In the genomic region with DNA sequence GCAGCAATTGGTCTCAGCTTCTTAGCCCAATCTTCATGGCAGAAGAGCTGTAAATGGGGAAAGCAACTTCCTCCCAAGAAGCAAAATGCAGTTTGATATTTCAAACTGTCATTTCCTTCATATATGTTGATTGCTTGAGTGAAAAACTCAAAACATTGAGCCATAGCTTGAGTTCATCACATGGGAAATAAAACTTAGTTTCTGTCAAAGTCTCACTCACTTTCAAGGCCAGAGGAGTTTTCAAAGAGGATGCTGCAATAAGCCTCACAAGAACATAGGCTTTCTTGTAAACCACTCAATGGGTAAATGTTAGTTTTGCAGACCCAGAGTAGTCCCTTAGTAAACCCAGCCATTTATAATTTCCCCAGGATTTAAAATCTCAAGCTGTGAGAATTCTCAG, we compare ENCODE assay signal across 17 cellular contexts.
"Had no signal": no experiment of that assay in that cellular context is flagged by ENCODE, and none has a peak within 500 bp of the region (broad histone marks: within the 10 kb centered on the region; RNA-seq: fewer than 3 reads in every experiment).

No MANE protein-coding gene starts in this region.

- H3K27me3 ChIP-seq: ascending aorta, breast epithelium, left lung, thyroid gland had no signal

- H3K4me1 Mint-ChIP-seq: nephron had no signal

- H3K27ac Mint-ChIP-seq: activated B cell treated with CpG ODN at 0.5 μM for 24 hours; activated CD4-positive, alpha-beta T cell treated with anti-CD3 and anti-CD28 coated beads, Interleukin-2, amount 10 ng/mL, durations not matched to agents 24 days and 14 days; nephron; stimulated activated effector memory CD8-positive, alpha-beta T cell treated with anti-CD3 and anti-CD28 coated beads, Interleukin-12 subunit alpha, Interleukin-12 subunit beta, amount 100 ng/mL, for 72 hours had no signal

- H3K36me3 ChIP-seq: ascending aorta, breast epithelium, left lung, thyroid gland had no signal

- H3K27ac ChIP-seq: ascending aorta, breast epithelium, left lung, thyroid gland had no signal

- H3K9me3 ChIP-seq: ascending aorta, breast epithelium, left lung, thyroid gland had no signal

- H3K27me3 Mint-ChIP-seq: activated B cell treated with CpG ODN at 0.5 μM for 24 hours; activated CD4-positive, alpha-beta T cell treated with anti-CD3 and anti-CD28 coated beads, Interleukin-2, amount 10 ng/mL, durations not matched to agents 24 days and 14 days had no signal

- ATAC-seq: left lung; stimulated activated effector memory CD8-positive, alpha-beta T cell treated with anti-CD3 and anti-CD28 coated beads, Interleukin-12 subunit alpha, Interleukin-12 subunit beta, amount 100 ng/mL, for 72 hours had no signal

- DNase-seq: activated B cell treated with CpG ODN at 0.5 μM for 24 hours; activated CD4-positive, alpha-beta T cell treated with anti-CD3 and anti-CD28 coated beads, Interleukin-2, amount 10 ng/mL, durations not matched to agents 24 days and 14 days; activated CD8-positive, alpha-beta memory T cell treated with anti-CD3 and anti-CD28 coated beads for 24 hours; activated T-cell treated with anti-CD3 and anti-CD28 coated beads for 4 hours; cerebellar nuclear complex; effector CD8-positive, alpha-beta T cell; foreskin fibroblast; hippocampal formation; kidney; left lung; nucleus accumbens; posterior cingulate gyrus; thyroid gland had no signal

- H3K4me3 Mint-ChIP-seq: activated B cell treated with CpG ODN at 0.5 μM for 24 hours; activated CD4-positive, alpha-beta T cell treated with anti-CD3 and anti-CD28 coated beads, Interleukin-2, amount 10 ng/mL, durations not matched to agents 24 days and 14 days; nephron; stimulated activated effector memory CD8-positive, alpha-beta T cell treated with anti-CD3 and anti-CD28 coated beads, Interleukin-12 subunit alpha, Interleukin-12 subunit beta, amount 100 ng/mL, for 72 hours had no signal

- H3K9me3 Mint-ChIP-seq: activated B cell treated with CpG ODN at 0.5 μM for 24 hours; nephron; stimulated activated effector memory CD8-positive, alpha-beta T cell treated with anti-CD3 and anti-CD28 coated beads, Interleukin-12 subunit alpha, Interleukin-12 subunit beta, amount 100 ng/mL, for 72 hours had no signal

- H3K4me3 ChIP-seq: ascending aorta, breast epithelium, left lung, thyroid gland had no signal

- H3K36me3 Mint-ChIP-seq: stimulated activated effector memory CD8-positive, alpha-beta T cell treated with anti-CD3 and anti-CD28 coated beads, Interleukin-12 subunit alpha, Interleukin-12 subunit beta, amount 100 ng/mL, for 72 hours had no signal
